ENCODE assay signal across 15 cellular contexts in the genomic region with DNA sequence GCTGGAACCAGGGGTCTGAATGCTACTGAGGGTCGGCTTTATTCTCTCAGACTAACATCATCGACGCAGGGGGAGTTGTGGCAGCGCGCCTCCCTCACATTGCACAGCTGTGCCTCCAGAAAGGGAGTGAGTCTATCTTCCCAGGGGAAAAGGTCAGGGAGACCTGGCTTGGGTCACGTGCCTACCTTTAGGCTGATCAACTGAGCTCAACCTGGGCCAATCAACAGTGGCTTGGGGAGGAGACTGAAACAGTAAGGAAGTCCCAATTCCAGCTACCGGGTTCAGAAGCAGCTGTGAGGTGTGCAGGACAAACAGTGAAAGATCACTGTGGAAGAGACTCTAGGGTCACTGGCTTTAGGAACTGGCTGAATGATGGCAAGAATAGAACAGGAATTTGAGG. TPM values are rescaled to one million over a fixed set of nuclear protein-coding genes. Genes with fewer than 3 reads are reported as not detected.
DNase-seq lines count a peak whose midpoint lies in the region; ATAC-seq, FAIRE-seq and TF ChIP-seq lines count a peak whose summit lies in the region.
"Had no signal": no experiment of that assay in that cellular context is flagged by ENCODE, and none has a peak within 500 bp of the region (broad histone marks: within the 10 kb centered on the region; RNA-seq: fewer than 3 reads in every experiment).

No MANE protein-coding gene starts in this region.

- H3K9me3 Mint-ChIP-seq in astrocyte (ENCODE audit: unreplicated experiment), result peaks cover 4% of the 10 kb centered on the region
- peaks cover 0 to 7% (median 0%) of the 10 kb centered on the region in 6 donors for H3K9me3 Mint-ChIP-seq in immature natural killer cell

- no peak overlapping the region for H3K9ac ChIP-seq in astrocyte (ENCODE audit: low read length)

- peaks cover 39% of the 10 kb centered on the region for H3K79me2 ChIP-seq in astrocyte (ENCODE audit: insufficient read depth, low read length)

- no peak overlapping the region for H3K4me3 ChIP-seq in right cardiac atrium (ENCODE audit: low read length)
- no peak overlapping the region for H3K4me3 ChIP-seq in right atrium auricular region
- no peak overlapping the region for H3K4me3 ChIP-seq in astrocyte (ENCODE audit: insufficient read depth, low read depth, low read length)
- no peak overlapping the region for H3K4me3 ChIP-seq in right lobe of liver
- no peak overlapping the region for H3K4me3 ChIP-seq in thyroid gland (replicated peaks in 1 of 3)
- H3K4me3 ChIP-seq: esophagus muscularis mucosa had no signal

- H3K36me3 ChIP-seq in right atrium auricular region (no peaks in the 10 kb centered on the region), astrocyte (ENCODE audit: insufficient read depth, low read length) (no peaks in the 10 kb centered on the region), right lobe of liver (no peaks in the 10 kb centered on the region), thyroid gland (no peaks in the 10 kb centered on the region)

- H3K4me1 ChIP-seq in right cardiac atrium (ENCODE audit: control insufficient read depth, insufficient read depth, low read length) (peaks cover 5% of the 10 kb centered on the region), right atrium auricular region (no peaks in the 10 kb centered on the region), astrocyte (ENCODE audit: insufficient read depth, low read length) (peaks cover 7% of the 10 kb centered on the region), right lobe of liver (peaks cover 0 to 6% (median 2%) of the 10 kb centered on the region in 4 donors), thyroid gland (no peaks in the 10 kb centered on the region)
- H3K4me1 ChIP-seq: esophagus muscularis mucosa had no signal

- ATAC-seq in right cardiac atrium (peak; percentile 21 to 34), right lobe of liver (peak; percentile 76 to 93 (median 82))

- H3K36me3 Mint-ChIP-seq in astrocyte (ENCODE audit: low read depth, unreplicated experiment) (peaks cover 9% of the 10 kb centered on the region), immature natural killer cell (peaks cover 13 to 24% (median 14%) of the 10 kb centered on the region in 3 donors)

- H3K27ac Mint-ChIP-seq in astrocyte (ENCODE audit: unreplicated experiment), result peak overlapping the region; percentile 60
- H3K27ac Mint-ChIP-seq in immature natural killer cell, result no peak overlapping the region
- H3K27ac Mint-ChIP-seq: T-helper 1 cell treated with Interleukin-12 subunit alpha and Interleukin-12 subunit beta and Interleukin-4 antibody, amounts not matched to agents 30 μg/mL and 1 μg/mL, for 36 hours had no signal

- TF ChIP-seq CTCF in right atrium auricular region (IDR thresholded peaks at IDR 0.05) (no peak), astrocyte (IDR thresholded peaks at IDR 0.05; ENCODE audit: insufficient read depth, low read depth, low read length) (no peak), right lobe of liver (IDR thresholded peaks at IDR 0.05) (no peak), thyroid gland (IDR thresholded peaks at IDR 0.05) (no peak)

- no peak overlapping the region for H2AFZ ChIP-seq in astrocyte (ENCODE audit: low read depth, low read length)

- H3K4me3 Mint-ChIP-seq in astrocyte (ENCODE audit: unreplicated experiment), result no peak overlapping the region
- H3K4me3 Mint-ChIP-seq in immature natural killer cell, result no peak overlapping the region
- H3K4me3 Mint-ChIP-seq: T-helper 1 cell treated with Interleukin-12 subunit alpha and Interleukin-12 subunit beta and Interleukin-4 antibody, amounts not matched to agents 30 μg/mL and 1 μg/mL, for 36 hours had no signal

- H3K9me3 ChIP-seq in right cardiac atrium (ENCODE audit: control insufficient read depth, low read length) (no peaks in the 10 kb centered on the region), right atrium auricular region (peaks cover 0 to 5% of the 10 kb centered on the region in 2 donors), astrocyte (ENCODE audit: insufficient read depth, low read depth, low read length) (no peaks in the 10 kb centered on the region), right lobe of liver (no peaks in the 10 kb centered on the region), thyroid gland (no peaks in the 10 kb centered on the region)

- WGBS in right cardiac atrium, result 70% methylated on average over 7 of the region's 7 CpGs
- WGBS in right lobe of liver (ENCODE audit: insufficient coverage, low coverage, low lambda C conversion rate, missing lambda C conversion rate), result 29% methylated on average over 4 of the region's 7 CpGs
- 79 to 86% methylated on average over 7 of the region's 7 CpGs for WGBS in thyroid gland, 2 donors

- H3K4me2 ChIP-seq in astrocyte (ENCODE audit: low read length), result peak overlapping the region; percentile 47

- TF ChIP-seq POLR2A in right lobe of liver (IDR thresholded peaks at IDR 0.05) (no peak), thyroid gland (IDR thresholded peaks at IDR 0.05) (no peak)

- DNase-seq in right cardiac atrium (no peak), right atrium auricular region (ENCODE audit: low spot score) (no peak), astrocyte (ENCODE audit: low read depth) (no peak), right lobe of liver (peak in 2 of 3 donors; percentile 47 to 63), RCC 7860 (ENCODE audit: low spot score) (no peak), immature natural killer cell (no peak), thyroid gland (no peak), NCI-H2196 (lab: John Stamatoyannopoulos, UW; ENCODE audit: unreplicated experiment) (no peak)
- DNase-seq: activated CD4-positive, alpha-beta T cell treated with anti-CD3 and anti-CD28 coated beads for 4 hours; activated T-cell treated with anti-CD3 and anti-CD28 coated beads, Interleukin-2, amount 50 U/mL, for 1 hour; NCI-H1092 treated with DMSO at 0.1 percent for 48 hours; NCI-H510A; nucleus accumbens had no signal

- peaks cover 51% of the 10 kb centered on the region for H4K20me1 ChIP-seq in astrocyte (ENCODE audit: insufficient read depth, low read length)

- H3K27ac ChIP-seq in right cardiac atrium (ENCODE audit: low read length) (no peak overlapping the region), right atrium auricular region (no peak overlapping the region), astrocyte (ENCODE audit: low read depth, low read length) (no peak overlapping the region), right lobe of liver (no peak overlapping the region), thyroid gland (no peak overlapping the region)
- H3K27ac ChIP-seq: esophagus muscularis mucosa had no signal

- H3K27me3 ChIP-seq in right cardiac atrium (ENCODE audit: control insufficient read depth, insufficient read depth) (no peaks in the 10 kb centered on the region), right atrium auricular region (no peaks in the 10 kb centered on the region), astrocyte (ENCODE audit: insufficient read depth, low read length) (no peaks in the 10 kb centered on the region), right lobe of liver (no peaks in the 10 kb centered on the region), thyroid gland (no peaks in the 10 kb centered on the region)
- H3K27me3 ChIP-seq: esophagus muscularis mucosa had no signal

- FAIRE-seq in astrocyte (lab: Jason Lieb, UNC) (no peak), RCC 7860 (lab: Jason Lieb, UNC) (no peak)

- H3K27me3 Mint-ChIP-seq in astrocyte (ENCODE audit: low read depth, unreplicated experiment) (no peaks in the 10 kb centered on the region), immature natural killer cell (ENCODE audit: low read depth in 3 of 3) (peaks cover 0 to 5% (median 0%) of the 10 kb centered on the region in 3 donors)

- H3K4me1 Mint-ChIP-seq in astrocyte (ENCODE audit: low read depth, unreplicated experiment), result peaks cover 10% of the 10 kb centered on the region
- peaks cover 13 to 22% of the 10 kb centered on the region in 2 donors for H3K4me1 Mint-ChIP-seq in immature natural killer cell

- intact Hi-C loops in right cardiac atrium (cut with DNase I) (no loop called here), right lobe of liver (cut with DNase I) (no loop called here), thyroid gland (cut with DNase I) (no loop called here)

RNA-seq across cellular contexts. Expression of a gene that starts 14.3 kb away (rescaled TPM):
- total RNA-seq in right cardiac atrium (1 to 10 TPM; 3.9 to 4.7 (median 4.6) TPM), right atrium auricular region (1 to 10 TPM; 5.0 to 5.7 TPM), astrocyte (12.8 and 14.4 TPM in 2 replicates), right lobe of liver (1 to 10 TPM; 5.2 to 9.0 (median 7.5) TPM), thyroid gland (1 to 10 TPM; 5.5 to 9.4 (median 7.4) TPM)
- polyA plus RNA-seq in right cardiac atrium (1.2 TPM), immature natural killer cell (1 to 10 TPM; 1.1 to 3.1 (median 2.1) TPM)

RNA-seq across cellular contexts. Expression of a gene that starts 46.9 kb away (rescaled TPM):
- 10 to 100 TPM; 11.5 to 19.2 (median 15.9) TPM for total RNA-seq in right cardiac atrium
- 11.1 TPM for polyA plus RNA-seq in right cardiac atrium
- 10 to 100 TPM; 12.6 to 16.2 TPM for total RNA-seq in right atrium auricular region
- total RNA-seq in astrocyte, result 22.0 and 23.1 TPM in 2 replicates
- 10 to 100 TPM in 4 of 6 experiments, 1 to 10 TPM in 2; 8.2 to 15.5 (median 11.1) TPM for total RNA-seq in right lobe of liver
- polyA plus RNA-seq in immature natural killer cell, result 10 to 100 TPM; 27.9 to 39.6 (median 34.3) TPM
- 10 to 100 TPM; 12.6 to 23.7 (median 18.2) TPM for total RNA-seq in thyroid gland

Comparison
In these comparisons a context has a peak if more than half of its experiments do, and no peak if none do; other contexts are left out.
1. DNase-seq: peak in right lobe of liver (2 of 3); none in right cardiac atrium (0 of 3), right atrium auricular region (single experiment), astrocyte (single experiment), RCC 7860 (single experiment), immature natural killer cell (0 of 3), thyroid gland (0 of 2) and NCI-H2196 (single experiment).